1 cellular context compared by ENCODE assay signal in genomic region chr6:13924146-13924948, GRCh38.
TF ChIP-seq lines count a peak whose summit lies in the region.

No MANE protein-coding gene starts in this region.

TF ChIP-seq in GM23338, 12 proteins besides CTCF, POLR2A, EP300 and RAD21 (continued from another document):
- TF ChIP-seq, protein P1, sequence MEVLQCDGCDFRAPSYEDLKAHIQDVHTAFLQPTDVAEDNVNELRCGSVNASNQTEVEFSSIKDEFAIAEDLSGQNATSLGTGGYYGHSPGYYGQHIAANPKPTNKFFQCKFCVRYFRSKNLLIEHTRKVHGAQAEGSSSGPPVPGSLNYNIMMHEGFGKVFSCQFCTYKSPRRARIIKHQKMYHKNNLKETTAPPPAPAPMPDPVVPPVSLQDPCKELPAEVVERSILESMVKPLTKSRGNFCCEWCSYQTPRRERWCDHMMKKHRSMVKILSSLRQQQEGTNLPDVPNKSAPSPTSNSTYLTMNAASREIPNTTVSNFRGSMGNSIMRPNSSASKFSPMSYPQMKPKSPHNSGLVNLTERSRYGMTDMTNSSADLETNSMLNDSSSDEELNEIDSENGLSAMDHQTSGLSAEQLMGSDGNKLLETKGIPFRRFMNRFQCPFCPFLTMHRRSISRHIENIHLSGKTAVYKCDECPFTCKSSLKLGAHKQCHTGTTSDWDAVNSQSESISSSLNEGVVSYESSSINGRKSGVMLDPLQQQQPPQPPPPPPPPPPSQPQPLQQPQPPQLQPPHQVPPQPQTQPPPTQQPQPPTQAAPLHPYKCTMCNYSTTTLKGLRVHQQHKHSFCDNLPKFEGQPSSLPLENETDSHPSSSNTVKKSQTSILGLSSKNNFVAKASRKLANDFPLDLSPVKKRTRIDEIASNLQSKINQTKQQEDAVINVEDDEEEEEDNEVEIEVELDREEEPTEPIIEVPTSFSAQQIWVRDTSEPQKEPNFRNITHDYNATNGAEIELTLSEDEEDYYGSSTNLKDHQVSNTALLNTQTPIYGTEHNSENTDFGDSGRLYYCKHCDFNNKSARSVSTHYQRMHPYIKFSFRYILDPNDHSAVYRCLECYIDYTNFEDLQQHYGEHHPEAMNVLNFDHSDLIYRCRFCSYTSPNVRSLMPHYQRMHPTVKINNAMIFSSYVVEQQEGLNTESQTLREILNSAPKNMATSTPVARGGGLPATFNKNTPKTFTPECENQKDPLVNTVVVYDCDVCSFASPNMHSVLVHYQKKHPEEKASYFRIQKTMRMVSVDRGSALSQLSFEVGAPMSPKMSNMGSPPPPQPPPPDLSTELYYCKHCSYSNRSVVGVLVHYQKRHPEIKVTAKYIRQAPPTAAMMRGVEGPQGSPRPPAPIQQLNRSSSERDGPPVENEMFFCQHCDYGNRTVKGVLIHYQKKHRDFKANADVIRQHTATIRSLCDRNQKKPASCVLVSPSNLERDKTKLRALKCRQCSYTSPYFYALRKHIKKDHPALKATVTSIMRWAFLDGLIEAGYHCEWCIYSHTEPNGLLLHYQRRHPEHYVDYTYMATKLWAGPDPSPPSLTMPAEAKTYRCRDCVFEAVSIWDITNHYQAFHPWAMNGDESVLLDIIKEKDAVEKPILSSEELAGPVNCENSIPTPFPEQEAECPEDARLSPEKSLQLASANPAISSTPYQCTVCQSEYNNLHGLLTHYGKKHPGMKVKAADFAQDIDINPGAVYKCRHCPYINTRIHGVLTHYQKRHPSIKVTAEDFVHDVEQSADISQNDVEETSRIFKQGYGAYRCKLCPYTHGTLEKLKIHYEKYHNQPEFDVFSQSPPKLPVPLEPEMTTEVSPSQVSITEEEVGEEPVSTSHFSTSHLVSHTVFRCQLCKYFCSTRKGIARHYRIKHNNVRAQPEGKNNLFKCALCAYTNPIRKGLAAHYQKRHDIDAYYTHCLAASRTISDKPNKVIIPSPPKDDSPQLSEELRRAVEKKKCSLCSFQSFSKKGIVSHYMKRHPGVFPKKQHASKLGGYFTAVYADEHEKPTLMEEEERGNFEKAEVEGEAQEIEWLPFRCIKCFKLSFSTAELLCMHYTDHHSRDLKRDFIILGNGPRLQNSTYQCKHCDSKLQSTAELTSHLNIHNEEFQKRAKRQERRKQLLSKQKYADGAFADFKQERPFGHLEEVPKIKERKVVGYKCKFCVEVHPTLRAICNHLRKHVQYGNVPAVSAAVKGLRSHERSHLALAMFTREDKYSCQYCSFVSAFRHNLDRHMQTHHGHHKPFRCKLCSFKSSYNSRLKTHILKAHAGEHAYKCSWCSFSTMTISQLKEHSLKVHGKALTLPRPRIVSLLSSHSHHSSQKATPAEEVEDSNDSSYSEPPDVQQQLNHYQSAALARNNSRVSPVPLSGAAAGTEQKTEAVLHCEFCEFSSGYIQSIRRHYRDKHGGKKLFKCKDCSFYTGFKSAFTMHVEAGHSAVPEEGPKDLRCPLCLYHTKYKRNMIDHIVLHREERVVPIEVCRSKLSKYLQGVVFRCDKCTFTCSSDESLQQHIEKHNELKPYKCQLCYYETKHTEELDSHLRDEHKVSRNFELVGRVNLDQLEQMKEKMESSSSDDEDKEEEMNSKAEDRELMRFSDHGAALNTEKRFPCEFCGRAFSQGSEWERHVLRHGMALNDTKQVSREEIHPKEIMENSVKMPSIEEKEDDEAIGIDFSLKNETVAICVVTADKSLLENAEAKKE (CRISPR knock-in tag; IDR thresholded peaks at IDR 0.05) = no peak
- TF ChIP-seq EZH2phosphoT487 (IDR thresholded peaks at IDR 0.05; ENCODE audit: unreplicated experiment) (no peak), EZH2 (IDR thresholded peaks at IDR 0.05; ENCODE audit: low read depth, unreplicated experiment) (no peak), ZNF114 (CRISPR knock-in tag; IDR thresholded peaks at IDR 0.05) (no peak), JUNB (IDR thresholded peaks at IDR 0.05; ENCODE audit: unreplicated experiment) (no peak)
